In the genomic region with DNA sequence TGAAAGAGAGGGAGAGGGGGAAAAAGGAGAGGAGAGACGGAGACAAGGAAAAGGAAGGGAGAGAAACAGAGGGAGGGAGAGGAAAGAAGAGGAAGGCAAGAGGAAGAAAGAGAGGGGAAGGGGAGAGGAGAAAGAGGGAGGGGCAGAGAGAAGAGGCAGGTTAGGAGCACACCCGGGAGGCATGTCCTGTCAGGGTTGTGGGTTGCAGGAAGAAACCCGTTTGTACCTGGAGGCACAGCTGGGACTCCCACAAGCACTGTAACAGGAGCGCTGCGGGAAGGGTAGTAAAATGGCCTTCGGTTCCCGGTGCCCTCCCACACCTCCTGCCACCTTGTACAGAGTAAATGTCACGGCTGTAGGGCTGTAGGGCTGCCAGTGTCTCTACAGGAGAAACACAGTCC, we compare ENCODE assay signal across 33 cellular contexts. TPM values are rescaled to one million over a fixed set of nuclear protein-coding genes. Genes with fewer than 3 reads are reported as not detected.
A peak's percentile ranks its signal among the peaks of the same experiment; 100 is the strongest.
DNase-seq lines count a peak whose midpoint lies in the region; ATAC-seq and TF ChIP-seq lines count a peak whose summit lies in the region.
"Had no signal": no experiment of that assay in that cellular context is flagged by ENCODE, and none has a peak within 500 bp of the region (broad histone marks: within the 10 kb centered on the region; RNA-seq: fewer than 3 reads in every experiment).

No MANE protein-coding gene starts in this region.

- no peak overlapping the region for H2BK5ac ChIP-seq in mesendoderm (ENCODE audit: low read length)

- no peak overlapping the region for H2BK15ac ChIP-seq in mesendoderm (replicated peaks; ENCODE audit: low read depth)

- H3K79me2 ChIP-seq in GM23338 (replicated peaks; ENCODE audit: insufficient read depth) (peaks cover 99% of the 10 kb centered on the region), mesendoderm (ENCODE audit: control insufficient read depth, insufficient read depth, low read length) (peaks cover 24% of the 10 kb centered on the region), neural progenitor cell (ENCODE audit: low read depth) (peaks cover 100% of the 10 kb centered on the region)

- H4K8ac ChIP-seq in mesendoderm (ENCODE audit: low read depth, low read length), result no peak overlapping the region

- DNase-seq in GM23338 (ENCODE audit: low spot score) (no peak), dorsolateral prefrontal cortex (no peak), mesendoderm (no peak), occipital lobe (lab: John Stamatoyannopoulos, UW) (no peak), GM10248 (ENCODE audit: extremely low spot score) (no peak), neural progenitor cell (ENCODE audit: low spot score) (no peak)
- no peak for DNase-seq in activated CD8-positive, alpha-beta memory T cell treated with anti-CD3 and anti-CD28 coated beads, Interleukin-2, amount 50 U/mL, for 4 hours
- DNase-seq: activated CD4-positive, alpha-beta memory T cell treated with anti-CD3 and anti-CD28 coated beads for 36 hours; activated CD8-positive, alpha-beta memory T cell treated with anti-CD3 and anti-CD28 coated beads, Interleukin-2, amount 50 U/mL, for 48 hours; anterior cingulate cortex; BE2C; CD8-positive, alpha-beta memory T cell; cortex of kidney; endodermal cell; gastrocnemius medialis; GF-D8; HCEC 1CT; hippocampal formation; KBM-7; MM.1S; NCI-H1436 treated with DMSO at 0.1 percent for 48 hours; NCI-H774; right lobe of liver; stimulated activated CD4-positive, alpha-beta T cell treated with anti-CD3 and anti-CD28 coated beads, Interleukin-4, amount 100 ng/mL, for 24 hours; T-helper 1 cell had no signal

- CTCF ChIA-PET in GM10248 (lab: Yijun Ruan, JAX), result no interaction called here

- H3F3A ChIP-seq in GM23338 (replicated peaks; ENCODE audit: low read depth) (no peaks in the 10 kb centered on the region), neural progenitor cell (ENCODE audit: low read depth) (no peaks in the 10 kb centered on the region)

- no peak overlapping the region for H3K4ac ChIP-seq in mesendoderm (ENCODE audit: low read depth, low read length)

- no peaks in the 10 kb centered on the region for H3K9me3 Mint-ChIP-seq in GM23338
- no peaks in the 10 kb centered on the region for H3K9me3 Mint-ChIP-seq in neural progenitor cell
- H3K9me3 Mint-ChIP-seq: activated CD4-positive, alpha-beta memory T cell treated with anti-CD3 and anti-CD28 coated beads for 36 hours; endodermal cell; neural crest cell; stimulated activated effector memory CD8-positive, alpha-beta T cell treated with anti-CD3 and anti-CD28 coated beads, Interleukin-12 subunit alpha, Interleukin-12 subunit beta, amount 100 ng/mL, for 72 hours had no signal

- TF ChIP-seq CTCF in GM23338 (conservative IDR thresholded peaks at IDR 0.05; ENCODE audit: low read depth in 2 of 2) (no peak), dorsolateral prefrontal cortex (IDR thresholded peaks at IDR 0.05 in 54 of 56, conservative IDR thresholded peaks at IDR 0.05 in 2 of 56; ENCODE audit: low read depth in 1 of 56, partially characterized antibody in 56 of 56) (no peak), GM10248 (IDR thresholded peaks at IDR 0.05; ENCODE audit: control extremely low read depth, extremely low read depth, low read depth, missing control alignments) (no peak), neural progenitor cell (IDR thresholded peaks at IDR 0.05) (no peak)

- H3K27me3 Mint-ChIP-seq in GM23338 (ENCODE audit: insufficient read depth, low read depth, poor library complexity) (peaks cover 7% of the 10 kb centered on the region), neural progenitor cell (ENCODE audit: insufficient read depth, low read depth) (peaks cover 2% of the 10 kb centered on the region)
- H3K27me3 Mint-ChIP-seq: activated CD4-positive, alpha-beta memory T cell treated with anti-CD3 and anti-CD28 coated beads for 36 hours had no signal

- intact Hi-C loops in dorsolateral prefrontal cortex (cut with DNase I), result no loop called here

- POLR2A ChIA-PET in GM10248 (lab: Yijun Ruan, JAX), result no interaction called here

- H4K20me1 ChIP-seq in GM23338 (replicated peaks; ENCODE audit: insufficient read depth) (peaks cover 79% of the 10 kb centered on the region), neural progenitor cell (ENCODE audit: low read depth) (peaks cover 95% of the 10 kb centered on the region)

- H3K36me3 ChIP-seq in GM23338 (ENCODE audit: insufficient read depth), result no peaks in the 10 kb centered on the region
- no peaks in the 10 kb centered on the region for H3K36me3 ChIP-seq in mesendoderm (ENCODE audit: control insufficient read depth, insufficient read depth, low read length)
- no peaks in the 10 kb centered on the region for H3K36me3 ChIP-seq in stomach smooth muscle (ENCODE audit: control insufficient read depth in 2 of 2, insufficient read depth in 2 of 2, low read length in 2 of 2)
- H3K36me3 ChIP-seq in neural progenitor cell, result no peaks in the 10 kb centered on the region
- H3K36me3 ChIP-seq: BE2C, gastrocnemius medialis, right lobe of liver had no signal

- H3K36me3 Mint-ChIP-seq in GM23338 (ENCODE audit: low read depth), result peaks cover 25% of the 10 kb centered on the region
- peaks cover 26% of the 10 kb centered on the region for H3K36me3 Mint-ChIP-seq in neural progenitor cell
- H3K36me3 Mint-ChIP-seq: activated CD4-positive, alpha-beta memory T cell treated with anti-CD3 and anti-CD28 coated beads for 36 hours; activated naive CD4-positive, alpha-beta T cell treated with anti-CD3 and anti-CD28 coated beads, Interleukin-2, amount 50 U/mL, for 72 hours; CD8-positive, alpha-beta memory T cell; stimulated activated effector memory CD8-positive, alpha-beta T cell treated with anti-CD3 and anti-CD28 coated beads, Interleukin-12 subunit alpha, Interleukin-12 subunit beta, amount 100 ng/mL, for 72 hours had no signal

- H3K4me1 ChIP-seq in GM23338 (ENCODE audit: insufficient read depth), result peaks cover 82% of the 10 kb centered on the region
- H3K4me1 ChIP-seq in mesendoderm (ENCODE audit: control insufficient read depth, low read depth, low read length), result peaks cover 2% of the 10 kb centered on the region
- peaks cover 35% of the 10 kb centered on the region for H3K4me1 ChIP-seq in stomach smooth muscle (ENCODE audit: control insufficient read depth, insufficient read depth, low read length)
- peaks cover 16% of the 10 kb centered on the region for H3K4me1 ChIP-seq in neural progenitor cell
- H3K4me1 ChIP-seq: BE2C, gastrocnemius medialis, right lobe of liver had no signal

- H3K9me3 ChIP-seq in stomach smooth muscle (ENCODE audit: control insufficient read depth in 2 of 2, low read length in 2 of 2), result no peaks in the 10 kb centered on the region
- no peaks in the 10 kb centered on the region for H3K9me3 ChIP-seq in neural progenitor cell (ENCODE audit: low read depth)
- H3K9me3 ChIP-seq: BE2C, gastrocnemius medialis, right lobe of liver had no signal

- peaks cover 4% of the 10 kb centered on the region for H3K79me1 ChIP-seq in mesendoderm (ENCODE audit: low read length)

- no peak overlapping the region for H2BK120ac ChIP-seq in mesendoderm (ENCODE audit: low read depth, low read length)

- H3K4me3 ChIP-seq in GM23338 (0 out of 2 replicates have a peak overlapping the region, but pooled peaks have one; percentile 26), dorsolateral prefrontal cortex (no peak overlapping the region), mesendoderm (ENCODE audit: low read length) (no peak overlapping the region), stomach smooth muscle (ENCODE audit: low read length in 2 of 2) (peak overlapping the region; percentile 14 to 35), neural progenitor cell (no peak overlapping the region)
- H3K4me3 ChIP-seq: gastrocnemius medialis, right lobe of liver had no signal

- H4K5ac ChIP-seq in mesendoderm (ENCODE audit: low read length), result no peak overlapping the region

- ATAC-seq in GM23338, result peak; percentile 7; the same call in 1 of the 3 replicates
- ATAC-seq: activated CD4-positive, CD25-positive, alpha-beta regulatory T cell treated with anti-CD3 and anti-CD28 coated beads, Interleukin-2, amount 50 U/mL, for 24 hours; activated naive CD4-positive, alpha-beta T cell treated with anti-CD3 and anti-CD28 coated beads, Interleukin-2, amount 50 U/mL, for 72 hours; esophagus mucosa; gastrocnemius medialis; stimulated activated effector memory CD8-positive, alpha-beta T cell treated with anti-CD3 and anti-CD28 coated beads, Interleukin-12 subunit alpha, Interleukin-12 subunit beta, amount 100 ng/mL, for 72 hours had no signal

- H2AK5ac ChIP-seq in mesendoderm (ENCODE audit: low read length), result no peak overlapping the region

- no peaks in the 10 kb centered on the region for H3K27me3 ChIP-seq in GM23338 (ENCODE audit: insufficient read depth)
- peaks cover 0 to 6% (median 0%) of the 10 kb centered on the region in 45 donors for H3K27me3 ChIP-seq in dorsolateral prefrontal cortex
- H3K27me3 ChIP-seq in mesendoderm (ENCODE audit: insufficient read depth, low read length, poor library complexity), result no peaks in the 10 kb centered on the region
- H3K27me3 ChIP-seq in stomach smooth muscle (ENCODE audit: control insufficient read depth in 1 of 2, insufficient read depth in 2 of 2, low read length in 2 of 2), result no peaks in the 10 kb centered on the region
- H3K27me3 ChIP-seq in neural progenitor cell, result no peaks in the 10 kb centered on the region
- H3K27me3 ChIP-seq: BE2C, right lobe of liver had no signal

- H3K4me3 Mint-ChIP-seq in GM23338, result no peak overlapping the region
- no peak overlapping the region for H3K4me3 Mint-ChIP-seq in neural progenitor cell
- H3K4me3 Mint-ChIP-seq: activated CD4-positive, alpha-beta memory T cell treated with anti-CD3 and anti-CD28 coated beads for 36 hours; CD8-positive, alpha-beta memory T cell; endodermal cell; neural crest cell; stimulated activated effector memory CD8-positive, alpha-beta T cell treated with anti-CD3 and anti-CD28 coated beads, Interleukin-12 subunit alpha, Interleukin-12 subunit beta, amount 100 ng/mL, for 72 hours had no signal

- no peak overlapping the region for H3K9ac ChIP-seq in mesendoderm (ENCODE audit: low read length)
- H3K9ac ChIP-seq in stomach smooth muscle (ENCODE audit: low read length in 2 of 2), result no peak overlapping the region
- no peak overlapping the region for H3K9ac ChIP-seq in neural progenitor cell

- H3K27ac ChIP-seq in GM23338 (ENCODE audit: low read depth), result peak overlapping the region; percentile 88
- H3K27ac ChIP-seq in dorsolateral prefrontal cortex, result peak overlapping the region in 31 of 59 donors; percentile 0 to 83 (median 36)
- H3K27ac ChIP-seq in mesendoderm (ENCODE audit: low read depth, low read length), result no peak overlapping the region
- H3K27ac ChIP-seq in stomach smooth muscle (ENCODE audit: low read length), result no peak overlapping the region
- H3K27ac ChIP-seq in neural progenitor cell, result no peak overlapping the region
- H3K27ac ChIP-seq: gastrocnemius medialis, right lobe of liver, RWPE1 had no signal

- no peak overlapping the region for H3K18ac ChIP-seq in mesendoderm (ENCODE audit: low read length)

- H3K23ac ChIP-seq in mesendoderm (ENCODE audit: low read length), result peak overlapping the region; percentile 39

- no CpG with 5 or more reads among the region's 8 CpGs for WGBS in mesendoderm (ENCODE audit: extremely low coverage, insufficient coverage, low lambda C conversion rate)

- peaks cover 75% of the 10 kb centered on the region for H3K4me1 Mint-ChIP-seq in GM23338
- H3K4me1 Mint-ChIP-seq in neural progenitor cell, result peaks cover 43% of the 10 kb centered on the region

- H3K56ac ChIP-seq in mesendoderm (ENCODE audit: low read length), result no peak overlapping the region

- H3K4me2 ChIP-seq in GM23338, result peak overlapping the region; percentile 48; the same call in 1 of the 2 replicates
- H3K4me2 ChIP-seq in mesendoderm (ENCODE audit: low read length), result no peak overlapping the region
- H3K4me2 ChIP-seq in neural progenitor cell, result no peak overlapping the region

- H3K9me2 ChIP-seq in GM23338 (ENCODE audit: insufficient read depth), result no peaks in the 10 kb centered on the region

- H2AFZ ChIP-seq in GM23338 (no peak overlapping the region), neural progenitor cell (replicated peaks) (no peak overlapping the region)

- H3K27ac Mint-ChIP-seq in GM23338 (no peak overlapping the region), neural progenitor cell (no peak overlapping the region)
- H3K27ac Mint-ChIP-seq: activated CD4-positive, alpha-beta memory T cell treated with anti-CD3 and anti-CD28 coated beads for 36 hours; activated naive CD4-positive, alpha-beta T cell treated with anti-CD3 and anti-CD28 coated beads, Interleukin-2, amount 50 U/mL, for 72 hours; endodermal cell; stimulated activated effector memory CD8-positive, alpha-beta T cell treated with anti-CD3 and anti-CD28 coated beads, Interleukin-12 subunit alpha, Interleukin-12 subunit beta, amount 100 ng/mL, for 72 hours had no signal

RNA-seq across cellular contexts. Expression of a gene that starts 24.7 kb away (rescaled TPM):
- total RNA-seq in GM23338 (2014; rRNA removed; shearing (Covaris generic)), result 82.5 and 106 TPM in 2 replicates
- polyA plus RNA-seq in GM23338 (2016; fragmentation: Nextera tagmentation; extraction: Ambion mirVana), result 31.1 and 32.3 TPM in 2 replicates
- total RNA-seq in dorsolateral prefrontal cortex, result 100 to 1,000 TPM in 94 of 120 experiments, 10 to 100 TPM in 26; 69.8 to 487 (median 136) TPM
- 14.4 TPM for polyA plus RNA-seq in mesendoderm (2013, experiment 1 of 2)
- 14.3 TPM for polyA plus RNA-seq in mesendoderm (2013, experiment 2 of 2)
- total RNA-seq in occipital lobe, result 71.9 TPM
- 76.3 and 99.1 TPM in 2 replicates for total RNA-seq in neural progenitor cell (ENCODE audit: low replicate concordance)
- total RNA-seq: activated naive CD4-positive, alpha-beta T cell treated with anti-CD3 and anti-CD28 coated beads, Interleukin-2, amount 50 U/mL, for 72 hours; mononuclear cell had no signal

Comparison
In these comparisons a context has a peak if more than half of its experiments do, and no peak if none do; other contexts are left out.
1. H3K27ac ChIP-seq: peak in GM23338 (single experiment) and dorsolateral prefrontal cortex (31 of 59); none in mesendoderm (single experiment), stomach smooth muscle (single experiment) and neural progenitor cell (single experiment).
2. H3K4me3 ChIP-seq: peak in GM23338 (single experiment) and stomach smooth muscle (2 of 2); none in dorsolateral prefrontal cortex (0 of 59), mesendoderm (single experiment) and neural progenitor cell (single experiment).